13 cellular contexts compared by ENCODE assay signal in the genomic region with DNA sequence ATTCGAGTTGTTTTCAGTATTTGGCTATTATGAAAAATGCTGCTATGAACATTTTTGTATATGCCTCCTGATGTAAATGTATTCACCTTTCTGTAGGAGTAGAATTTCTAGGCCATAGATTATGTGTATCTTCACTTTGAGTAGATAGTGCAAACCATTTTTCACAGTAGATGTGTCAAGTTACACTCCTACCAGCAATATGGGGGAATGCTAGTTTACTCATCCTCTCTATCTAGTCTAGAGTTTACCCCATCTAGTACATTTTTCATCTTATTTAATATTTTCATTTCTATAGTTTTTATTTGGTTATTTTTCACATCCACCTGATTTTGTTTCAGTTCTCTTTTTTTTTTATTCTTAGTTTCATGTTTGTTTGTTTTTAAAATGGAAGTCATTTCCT. TPM values are rescaled to one million over a fixed set of nuclear protein-coding genes. Genes with fewer than 3 reads are reported as not detected.
DNase-seq lines count a peak whose midpoint lies in the region; ATAC-seq, FAIRE-seq and TF ChIP-seq lines count a peak whose summit lies in the region.
"Had no signal": no experiment of that assay in that cellular context is flagged by ENCODE, and none has a peak within 500 bp of the region (broad histone marks: within the 10 kb centered on the region; RNA-seq: fewer than 3 reads in every experiment).

No MANE protein-coding gene starts in this region.

- CTCF ChIA-PET in activated CD8-positive, alpha-beta memory T cell treated with anti-CD3 and anti-CD28 coated beads, Interleukin-2, amount 10 ng/mL, durations not matched to agents 7 days and 5 days (lab: Charles Lee): no interaction called here

- H3K9ac ChIP-seq in MM.1S (ENCODE audit: low read length) (no peak overlapping the region), astrocyte (ENCODE audit: low read length) (no peak overlapping the region)

- peak overlapping the region; percentile 86; the same call in 1 of the 2 replicates for H3K27ac ChIP-seq in MM.1S (ENCODE audit: low read length)
- H3K27ac ChIP-seq in astrocyte (ENCODE audit: low read depth, low read length): no peak overlapping the region
- H3K27ac ChIP-seq in substantia nigra (ENCODE audit: low read depth, low read length, poor library complexity, severe bottlenecking): no peak overlapping the region

- peaks cover 28% of the 10 kb centered on the region for H3K36me3 Mint-ChIP-seq in activated CD8-positive, alpha-beta memory T cell treated with anti-CD3 and anti-CD28 coated beads, Interleukin-2, amount 10 ng/mL, durations not matched to agents 7 days and 5 days
- H3K36me3 Mint-ChIP-seq in astrocyte (ENCODE audit: low read depth, unreplicated experiment) (no peaks in the 10 kb centered on the region), endothelial cell (ENCODE audit: low read depth, unreplicated experiment) (no peaks in the 10 kb centered on the region)

- peaks cover 22% of the 10 kb centered on the region for H3F3A ChIP-seq in MM.1S (ENCODE audit: insufficient read depth, low read length)

- H3K4me1 ChIP-seq in MM.1S (ENCODE audit: low read length): peaks cover 46% of the 10 kb centered on the region
- H3K4me1 ChIP-seq in astrocyte (ENCODE audit: insufficient read depth, low read length): no peaks in the 10 kb centered on the region

- H3K4me2 ChIP-seq in MM.1S (ENCODE audit: low read depth, low read length) (peak overlapping the region; percentile 24; the same call in 1 of the 2 replicates), astrocyte (ENCODE audit: low read length) (no peak overlapping the region)

- no peak for TF ChIP-seq CTCF in MM.1S (IDR thresholded peaks at IDR 0.05; ENCODE audit: low read length)
- TF ChIP-seq CTCF in astrocyte (IDR thresholded peaks at IDR 0.05; ENCODE audit: insufficient read depth, low read depth, low read length): no peak
- no peak for TF ChIP-seq CTCF in endothelial cell (IDR thresholded peaks at IDR 0.05; ENCODE audit: unreplicated experiment)

- H3K27ac Mint-ChIP-seq in activated CD8-positive, alpha-beta memory T cell treated with anti-CD3 and anti-CD28 coated beads, Interleukin-2, amount 10 ng/mL, durations not matched to agents 7 days and 5 days: peak overlapping the region; percentile 28
- H3K27ac Mint-ChIP-seq in astrocyte (ENCODE audit: unreplicated experiment) (no peak overlapping the region), endothelial cell (ENCODE audit: unreplicated experiment) (no peak overlapping the region)
- H3K27ac Mint-ChIP-seq: CD8-positive, alpha-beta T cell had no signal

- no peaks in the 10 kb centered on the region for H3K27me3 Mint-ChIP-seq in activated CD8-positive, alpha-beta memory T cell treated with anti-CD3 and anti-CD28 coated beads, Interleukin-2, amount 10 ng/mL, durations not matched to agents 7 days and 5 days
- H3K27me3 Mint-ChIP-seq in astrocyte (ENCODE audit: low read depth, unreplicated experiment): no peaks in the 10 kb centered on the region
- no peaks in the 10 kb centered on the region for H3K27me3 Mint-ChIP-seq in endothelial cell (ENCODE audit: unreplicated experiment)

- H3K36me3 ChIP-seq in MM.1S (replicated peaks; ENCODE audit: insufficient read depth, low read length) (no peaks in the 10 kb centered on the region; the same call in 1 of the 2 replicates), astrocyte (ENCODE audit: insufficient read depth, low read length) (no peaks in the 10 kb centered on the region)

- H3K4me3 Mint-ChIP-seq in activated CD8-positive, alpha-beta memory T cell treated with anti-CD3 and anti-CD28 coated beads, Interleukin-2, amount 10 ng/mL, durations not matched to agents 7 days and 5 days: no peak overlapping the region
- H3K4me3 Mint-ChIP-seq in astrocyte (ENCODE audit: unreplicated experiment) (no peak overlapping the region), endothelial cell (ENCODE audit: unreplicated experiment) (no peak overlapping the region)
- H3K4me3 Mint-ChIP-seq: CD8-positive, alpha-beta T cell had no signal

- H3K4me1 Mint-ChIP-seq in activated CD8-positive, alpha-beta memory T cell treated with anti-CD3 and anti-CD28 coated beads, Interleukin-2, amount 10 ng/mL, durations not matched to agents 7 days and 5 days: peaks cover 36% of the 10 kb centered on the region
- H3K4me1 Mint-ChIP-seq in astrocyte (ENCODE audit: low read depth, unreplicated experiment): no peaks in the 10 kb centered on the region
- no peaks in the 10 kb centered on the region for H3K4me1 Mint-ChIP-seq in endothelial cell (ENCODE audit: unreplicated experiment)

- no peaks in the 10 kb centered on the region for H3K9me2 ChIP-seq in MM.1S (replicated peaks; ENCODE audit: insufficient read depth, low read length)

- no peaks in the 10 kb centered on the region for H3K9me3 Mint-ChIP-seq in activated CD8-positive, alpha-beta memory T cell treated with anti-CD3 and anti-CD28 coated beads, Interleukin-2, amount 10 ng/mL, durations not matched to agents 7 days and 5 days (ENCODE audit: low read depth)
- H3K9me3 Mint-ChIP-seq in astrocyte (ENCODE audit: unreplicated experiment) (no peaks in the 10 kb centered on the region), endothelial cell (ENCODE audit: unreplicated experiment) (no peaks in the 10 kb centered on the region)
- H3K9me3 Mint-ChIP-seq: CD8-positive, alpha-beta T cell had no signal

- H3K4me3 ChIP-seq in MM.1S (ENCODE audit: low read length) (no peak overlapping the region), astrocyte (ENCODE audit: insufficient read depth, low read depth, low read length) (no peak overlapping the region)
- H3K4me3 ChIP-seq: BLaER1 treated with 17β-estradiol and CSF1 and Interleukin-3, amounts not matched to agents 10 nM and 100 nM had no signal

- H4K20me1 ChIP-seq in MM.1S (ENCODE audit: insufficient read depth, low read length) (no peaks in the 10 kb centered on the region), astrocyte (ENCODE audit: insufficient read depth, low read length) (no peaks in the 10 kb centered on the region)

- H2AFZ ChIP-seq in MM.1S (ENCODE audit: low read length) (no peak overlapping the region), astrocyte (ENCODE audit: low read depth, low read length) (no peak overlapping the region)

- H3K79me2 ChIP-seq in MM.1S (ENCODE audit: low read length): no peaks in the 10 kb centered on the region
- H3K79me2 ChIP-seq in astrocyte (ENCODE audit: insufficient read depth, low read length): no peaks in the 10 kb centered on the region

- ATAC-seq in activated CD8-positive, alpha-beta memory T cell treated with anti-CD3 and anti-CD28 coated beads, Interleukin-2, amount 10 ng/mL, durations not matched to agents 7 days and 5 days: no peak
- ATAC-seq: CD8-positive, alpha-beta T cell; Right ventricle myocardium inferior had no signal

- FAIRE-seq in astrocyte (lab: Jason Lieb, UNC): peak; percentile 34
- FAIRE-seq: RCC 7860 had no signal

- DNase-seq in activated CD8-positive, alpha-beta memory T cell treated with anti-CD3 and anti-CD28 coated beads, Interleukin-2, amount 10 ng/mL, durations not matched to agents 7 days and 5 days: no peak
- no peak for DNase-seq in activated CD8-positive, alpha-beta memory T cell treated with anti-CD3 and anti-CD28 coated beads for 24 hours
- no peak for DNase-seq in MM.1S
- no peak for DNase-seq in astrocyte (ENCODE audit: low read depth)
- no peak for DNase-seq in endothelial cell (ENCODE audit: low spot score)
- DNase-seq in iPS-NIHi11 (ENCODE audit: low spot score): no peak
- DNase-seq in substantia nigra (lab: John Stamatoyannopoulos, UW): no peak
- DNase-seq: NCI-H446 treated with DMSO at 0.1 percent for 48 hours; NK-92 treated with Interleukin-12 subunit alpha and Interleukin-12 subunit beta, amount 100 ng/mL, for 24 hours had no signal

- no peaks in the 10 kb centered on the region for H3K9me3 ChIP-seq in MM.1S (replicated peaks; ENCODE audit: insufficient read depth, low read length)
- H3K9me3 ChIP-seq in astrocyte (ENCODE audit: insufficient read depth, low read depth, low read length): no peaks in the 10 kb centered on the region
- H3K9me3 ChIP-seq: BLaER1 treated with 17β-estradiol and CSF1 and Interleukin-3, amounts not matched to agents 10 nM and 100 nM had no signal

- H3K27me3 ChIP-seq in MM.1S (replicated peaks; ENCODE audit: insufficient read depth, low read length): no peaks in the 10 kb centered on the region
- no peaks in the 10 kb centered on the region for H3K27me3 ChIP-seq in astrocyte (ENCODE audit: insufficient read depth, low read length)
- H3K27me3 ChIP-seq: BLaER1 treated with 17β-estradiol and CSF1 and Interleukin-3, amounts not matched to agents 10 nM and 100 nM had no signal

RNA-seq across cellular contexts. Expression of a gene that starts 59.0 kb away (rescaled TPM):
- 10 to 100 TPM; 19.6 to 30.3 TPM for total RNA-seq in activated CD8-positive, alpha-beta memory T cell treated with anti-CD3 and anti-CD28 coated beads, Interleukin-2, amount 10 ng/mL, durations not matched to agents 7 days and 5 days
- 2.8 and 2.9 TPM in 2 replicates for total RNA-seq in astrocyte
- 2.4 TPM for total RNA-seq in endothelial cell (ENCODE audit: unreplicated experiment)
